ENCODE assay signal across 8 cellular contexts in the genomic region with DNA sequence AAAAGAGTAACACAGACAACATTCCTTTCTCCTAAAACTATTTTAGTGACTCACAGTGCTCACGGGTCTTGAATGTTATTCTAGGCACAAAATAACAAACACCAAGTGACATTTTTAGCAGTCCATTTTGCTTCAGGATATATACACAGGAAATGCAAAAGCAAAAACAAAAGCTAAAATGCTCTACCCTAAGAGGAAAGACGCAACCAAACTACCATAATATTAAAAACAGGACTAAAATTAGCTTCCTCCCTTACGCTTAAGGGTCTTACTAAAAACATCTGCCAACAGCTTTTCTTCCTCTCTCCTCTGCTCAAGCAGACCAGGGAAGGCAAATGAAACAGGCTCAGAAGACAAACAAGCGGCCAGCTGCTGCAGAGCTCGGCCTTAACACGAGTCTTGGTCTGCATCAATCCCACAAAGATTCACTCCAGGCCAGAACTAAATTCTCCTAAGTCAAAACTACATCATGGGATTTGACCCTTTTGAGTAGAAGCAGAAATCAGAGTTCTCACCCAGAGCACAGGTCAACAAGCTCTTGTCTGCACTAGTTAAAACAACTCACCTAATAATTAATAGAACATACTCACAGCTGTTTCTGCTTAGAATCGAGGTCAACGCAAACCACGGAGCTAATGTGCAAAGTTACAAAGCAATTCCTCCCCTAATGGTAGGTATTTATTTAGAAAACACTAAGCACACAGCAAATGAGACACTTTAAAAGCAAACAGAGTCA.
A peak's percentile ranks its signal among the peaks of the same experiment; 100 is the strongest.
DNase-seq lines count a peak whose midpoint lies in the region; FAIRE-seq and TF ChIP-seq lines count a peak whose summit lies in the region.

No MANE protein-coding gene starts in this region.

- H2AFZ ChIP-seq in KMS-11 (ENCODE audit: low read depth): no peak overlapping the region

- H3K79me2 ChIP-seq in KMS-11 (ENCODE audit: insufficient read depth, low read depth): peaks cover 85% of the 10 kb centered on the region

- H3K4me1 ChIP-seq in KMS-11 (ENCODE audit: low read depth, poor library complexity, severe bottlenecking): peaks cover 80% of the 10 kb centered on the region
- H3K4me1 ChIP-seq in ascending aorta: peaks cover 38 to 85% of the 10 kb centered on the region in 2 donors
- peaks cover 31 to 91% (median 73%) of the 10 kb centered on the region in 5 donors for H3K4me1 ChIP-seq in subcutaneous abdominal adipose tissue (ENCODE audit: control insufficient read depth in 5 of 5, insufficient read depth in 5 of 5, low read length in 5 of 5)

- no peaks in the 10 kb centered on the region for H3K9me3 Mint-ChIP-seq in activated CD4-positive, alpha-beta T cell treated with anti-CD3 and anti-CD28 coated beads, Interleukin-2, amount 10 ng/mL, durations not matched to agents 24 days and 14 days

- H3K27ac Mint-ChIP-seq in activated CD4-positive, alpha-beta T cell treated with anti-CD3 and anti-CD28 coated beads, Interleukin-2, amount 10 ng/mL, durations not matched to agents 24 days and 14 days: peak overlapping the region; percentile 95

- peak overlapping the region; percentile 87 for H3K27ac ChIP-seq in KMS-11
- H3K27ac ChIP-seq in ascending aorta: peak overlapping the region; percentile 93 to 96
- H3K27ac ChIP-seq in subcutaneous abdominal adipose tissue (ENCODE audit: low read depth, low read length): peak overlapping the region; percentile 82

- no peaks in the 10 kb centered on the region for H3K9me3 ChIP-seq in ascending aorta
- no peaks in the 10 kb centered on the region for H3K9me3 ChIP-seq in subcutaneous abdominal adipose tissue (ENCODE audit: control insufficient read depth in 5 of 5, low read length in 5 of 5)

- H3K27me3 ChIP-seq in KMS-11 (ENCODE audit: insufficient read depth, low read depth): no peaks in the 10 kb centered on the region
- H3K27me3 ChIP-seq in ascending aorta: no peaks in the 10 kb centered on the region
- no peaks in the 10 kb centered on the region for H3K27me3 ChIP-seq in subcutaneous abdominal adipose tissue (ENCODE audit: control insufficient read depth in 5 of 5, insufficient read depth in 4 of 5, low read length in 5 of 5)

- DNase-seq in activated CD4-positive, alpha-beta T cell treated with anti-CD3 and anti-CD28 coated beads, Interleukin-2, amount 10 ng/mL, durations not matched to agents 24 days and 14 days: no peak
- DNase-seq in activated CD4-positive, alpha-beta T cell treated with anti-CD3 and anti-CD28 coated beads for 1 hour: no peak
- DNase-seq in ascending aorta (ENCODE audit: low spot score in 2 of 2) (no peak), H54 (ENCODE audit: insufficient read length, low spot score) (no peak), NCI-H2029 treated with DMSO at 0.1 percent for 48 hours (lab: John Stamatoyannopoulos, UW) (no peak)

- H3K4me3 ChIP-seq in KMS-11 (IDR thresholded peaks at IDR 0.05; ENCODE audit: insufficient read depth, low read depth, low read length): no peak overlapping the region
- H3K4me3 ChIP-seq in ascending aorta: peak overlapping the region; percentile 11 to 39
- peak overlapping the region in 1 of 5 donors; percentile 8 for H3K4me3 ChIP-seq in subcutaneous abdominal adipose tissue (ENCODE audit: low read depth in 1 of 5, low read length in 5 of 5)

- no peak for TF ChIP-seq POLR2A in H54 (IDR thresholded peaks at IDR 0.05; ENCODE audit: low read depth, low read length)

- H3K36me3 ChIP-seq in KMS-11 (ENCODE audit: insufficient read depth) (no peaks in the 10 kb centered on the region), ascending aorta (no peaks in the 10 kb centered on the region), subcutaneous abdominal adipose tissue (ENCODE audit: control insufficient read depth in 5 of 5, insufficient read depth in 5 of 5, low read length in 5 of 5) (no peaks in the 10 kb centered on the region)

- peak; percentile 45 for FAIRE-seq in islet of Langerhans (lab: Jason Lieb, UNC)
- FAIRE-seq in H54 (lab: Jason Lieb, UNC): no peak

- H3K4me3 Mint-ChIP-seq in activated CD4-positive, alpha-beta T cell treated with anti-CD3 and anti-CD28 coated beads, Interleukin-2, amount 10 ng/mL, durations not matched to agents 24 days and 14 days: peak overlapping the region; percentile 75

- H4K20me1 ChIP-seq in KMS-11 (ENCODE audit: insufficient read depth): no peaks in the 10 kb centered on the region

- no peak for TF ChIP-seq CTCF in KMS-11 (conservative IDR thresholded peaks at IDR 0.05; ENCODE audit: low read depth, low read length)
- TF ChIP-seq CTCF in ascending aorta (IDR thresholded peaks at IDR 0.05): no peak

- peaks cover 12% of the 10 kb centered on the region for H3K36me3 Mint-ChIP-seq in activated CD4-positive, alpha-beta T cell treated with anti-CD3 and anti-CD28 coated beads, Interleukin-2, amount 10 ng/mL, durations not matched to agents 24 days and 14 days (ENCODE audit: low read depth)

- H3K9ac ChIP-seq in KMS-11: peak overlapping the region; percentile 74
- H3K9ac ChIP-seq in subcutaneous abdominal adipose tissue (ENCODE audit: low read length in 5 of 5): peak overlapping the region in 3 of 5 donors; percentile 11 to 58 (median 51)

- no peaks in the 10 kb centered on the region for H3K27me3 Mint-ChIP-seq in activated CD4-positive, alpha-beta T cell treated with anti-CD3 and anti-CD28 coated beads, Interleukin-2, amount 10 ng/mL, durations not matched to agents 24 days and 14 days

- H3K4me2 ChIP-seq in KMS-11: peak overlapping the region; percentile 90

- H3K4me1 Mint-ChIP-seq in activated CD4-positive, alpha-beta T cell treated with anti-CD3 and anti-CD28 coated beads, Interleukin-2, amount 10 ng/mL, durations not matched to agents 24 days and 14 days: peaks cover 75% of the 10 kb centered on the region

- intact Hi-C loops in activated CD4-positive, alpha-beta T cell treated with anti-CD3 and anti-CD28 coated beads, Interleukin-2, amount 10 ng/mL, durations not matched to agents 24 days and 14 days (cut with micrococcal nuclease): loop anchor here (1.0 to 2.0 kb wide), 4 partner anchors 9 to 52 kb away; no protein-coding TSS in a partner anchor
- intact Hi-C loops in ascending aorta (cut with DNase I): loop anchor here (1.0 to 2.0 kb wide), 4 partner anchors 37 to 69 kb away; no protein-coding TSS in a partner anchor
